29 cellular contexts compared by ENCODE assay signal in the genomic region with DNA sequence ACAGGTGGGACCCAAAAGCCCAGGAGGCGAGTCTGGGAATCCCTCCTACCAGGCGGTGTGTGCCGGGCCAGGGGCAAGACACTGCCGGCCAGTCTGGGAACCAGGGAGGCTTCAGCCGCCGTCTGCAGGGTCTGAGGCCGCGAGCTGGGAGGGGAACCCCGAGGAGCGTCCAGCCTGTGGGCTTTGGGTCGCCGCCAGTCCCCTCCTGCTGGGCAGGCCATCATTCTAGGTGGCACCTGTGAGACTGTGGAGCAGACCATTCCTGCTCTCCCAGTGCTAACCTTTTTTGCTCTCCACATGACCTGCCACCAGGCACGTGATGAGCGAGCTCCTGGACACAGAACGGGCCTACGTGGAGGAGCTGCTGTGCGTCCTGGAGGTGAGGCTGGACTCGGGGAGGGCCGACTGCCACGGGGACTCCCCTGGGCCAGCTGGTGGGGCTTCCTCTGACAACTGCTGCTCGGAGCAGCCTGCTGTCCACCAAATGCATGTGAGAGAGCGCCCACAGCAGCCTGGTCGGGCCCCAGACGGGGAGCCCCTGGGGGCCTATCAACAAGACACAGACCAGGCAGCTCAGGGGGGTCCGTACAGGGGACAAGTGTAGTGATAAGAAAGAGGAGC. TPM values are rescaled to one million over a fixed set of nuclear protein-coding genes. Genes with fewer than 3 reads are reported as not detected.
DNase-seq lines count a peak whose midpoint lies in the region; ATAC-seq lines count a peak whose summit lies in the region.
"Had no signal": no experiment of that assay in that cellular context is flagged by ENCODE, and none has a peak within 500 bp of the region (broad histone marks: within the 10 kb centered on the region; RNA-seq: fewer than 3 reads in every experiment).

No MANE protein-coding gene starts in this region.

- no peak overlapping the region for H3K27ac ChIP-seq in right cardiac atrium (ENCODE audit: low read length)
- peak overlapping the region; percentile 67 for H3K27ac ChIP-seq in substantia nigra (ENCODE audit: low read depth, low read length, poor library complexity, severe bottlenecking)
- H3K27ac ChIP-seq: BLaER1, GM23248, Peyer's patch, SJCRH30 had no signal

- no peaks in the 10 kb centered on the region for H3K27me3 ChIP-seq in right cardiac atrium (ENCODE audit: control insufficient read depth, insufficient read depth)
- H3K27me3 ChIP-seq: BLaER1, Peyer's patch, SJCRH30 had no signal

- no peaks in the 10 kb centered on the region for H3K9me3 Mint-ChIP-seq in activated T-cell treated with anti-CD3 and anti-CD28 coated beads, Interleukin-2, amount 50 U/mL, for 72 hours
- H3K9me3 Mint-ChIP-seq: CD4-positive, CD25-positive, alpha-beta regulatory T cell; HFFc6; IgD-negative memory B cell had no signal

- WGBS in right cardiac atrium, result 76% methylated on average over 25 of the region's 25 CpGs

- H3K4me3 ChIP-seq in right cardiac atrium (ENCODE audit: low read length), result no peak overlapping the region
- H3K4me3 ChIP-seq: BLaER1, GM23248, HAP-1, Peyer's patch, SJCRH30 had no signal

- no peaks in the 10 kb centered on the region for H3K36me3 Mint-ChIP-seq in activated T-cell treated with anti-CD3 and anti-CD28 coated beads, Interleukin-2, amount 50 U/mL, for 72 hours (ENCODE audit: insufficient read depth in 2 of 2)
- H3K36me3 Mint-ChIP-seq: IgD-negative memory B cell had no signal

- no peak overlapping the region for H3K4me3 Mint-ChIP-seq in activated T-cell treated with anti-CD3 and anti-CD28 coated beads, Interleukin-2, amount 50 U/mL, for 72 hours
- H3K4me3 Mint-ChIP-seq: CD4-positive, CD25-positive, alpha-beta regulatory T cell; HFFc6; IgD-negative memory B cell had no signal

- H3K4me1 Mint-ChIP-seq in activated T-cell treated with anti-CD3 and anti-CD28 coated beads, Interleukin-2, amount 50 U/mL, for 72 hours (ENCODE audit: low read depth), result no peaks in the 10 kb centered on the region
- H3K4me1 Mint-ChIP-seq: CD4-positive, CD25-positive, alpha-beta regulatory T cell; IgD-negative memory B cell had no signal

- no peak overlapping the region for H3K27ac Mint-ChIP-seq in activated T-cell treated with anti-CD3 and anti-CD28 coated beads, Interleukin-2, amount 50 U/mL, for 72 hours
- H3K27ac Mint-ChIP-seq: CD4-positive, CD25-positive, alpha-beta regulatory T cell; HFFc6; IgD-negative memory B cell had no signal

- intact Hi-C loops in Right ventricle myocardium superior (cut with DNase I), result no loop called here
- intact Hi-C loops in left cardiac atrium (cut with DNase I), result no loop called here
- intact Hi-C loops in right cardiac atrium (cut with DNase I), result no loop called here

- peaks cover 2% of the 10 kb centered on the region for H3K4me1 ChIP-seq in right cardiac atrium (ENCODE audit: control insufficient read depth, insufficient read depth, low read length)
- H3K4me1 ChIP-seq: Peyer's patch, SJCRH30 had no signal

- no peaks in the 10 kb centered on the region for H3K27me3 Mint-ChIP-seq in activated T-cell treated with anti-CD3 and anti-CD28 coated beads, Interleukin-2, amount 50 U/mL, for 72 hours (ENCODE audit: low read depth)
- H3K27me3 Mint-ChIP-seq: CD4-positive, CD25-positive, alpha-beta regulatory T cell; IgD-negative memory B cell had no signal

- no peaks in the 10 kb centered on the region for H3K9me3 ChIP-seq in right cardiac atrium (ENCODE audit: control insufficient read depth, low read length)
- H3K9me3 ChIP-seq: BLaER1, HAP-1, Peyer's patch, SJCRH30 had no signal

- no peak for ATAC-seq in Right ventricle myocardium superior (ENCODE audit: poor library complexity)
- ATAC-seq in left cardiac atrium, result no peak
- ATAC-seq in right cardiac atrium, result no peak
- no peak for ATAC-seq in HG02588 (IDR thresholded peaks at IDR 0.05; ENCODE audit: unreplicated experiment)
- ATAC-seq in activated T-cell treated with anti-CD3 and anti-CD28 coated beads, Interleukin-2, amount 50 U/mL, for 72 hours (replicated peaks in 1 of 2), result no peak
- no peak for ATAC-seq in HG02798 (IDR thresholded peaks at IDR 0.05; ENCODE audit: poor library complexity, unreplicated experiment)

- peak; percentile 32 for DNase-seq in Right ventricle myocardium superior
- DNase-seq in left cardiac atrium, result no peak
- DNase-seq in SK-N-DZ (ENCODE audit: low spot score), result peak; percentile 61
- DNase-seq in right cardiac atrium, result peak; percentile 9 to 53 (median 46)
- DNase-seq in substantia nigra (lab: John Stamatoyannopoulos, UW), result no peak
- no peak for DNase-seq in activated T-cell treated with anti-CD3 and anti-CD28 coated beads, Interleukin-2, amount 50 U/mL, for 72 hours
- DNase-seq: CD4-positive, CD25-positive, alpha-beta regulatory T cell; DMS153; DND-41; GM23248; HFFc6; NCI-H1092 treated with DMSO at 0.1 percent for 48 hours; NCI-H1436; NCI-H187; NCI-H2081 treated with DMSO at 0.1 percent for 48 hours; NCI-H2171; NCI-H226; NCI-H510A; NCI-H69; Peyer's patch; SJCRH30 had no signal

RNA-seq across cellular contexts. Expression of gene F7, which starts 24.6 kb away (rescaled TPM):
- total RNA-seq in Right ventricle myocardium superior (0.08 TPM), left cardiac atrium (under 1 TPM; 0.16 to 0.29 TPM), right cardiac atrium (under 1 TPM; 0.24 to 0.64 (median 0.37) TPM)
- 0.39 TPM in 1 of 2 replicates, not detected in the other for polyA plus RNA-seq in SK-N-DZ (2014; cell fraction: cytosol; rRNA removed)
- polyA plus RNA-seq in SK-N-DZ (2014; cell fraction: nucleus; rRNA removed), result 0.07 and 0.43 TPM in 2 replicates
- not detected for polyA plus RNA-seq in right cardiac atrium
- not detected for total RNA-seq in activated T-cell treated with anti-CD3 and anti-CD28 coated beads, Interleukin-2, amount 50 U/mL, for 72 hours
- total RNA-seq: A172; CD4-positive, CD25-positive, alpha-beta regulatory T cell; GM23248; HFFc6; M059J; OCI-LY7; SJCRH30 had no signal
- polyA plus RNA-seq: CD4-positive, CD25-positive, alpha-beta regulatory T cell; GM23248; IgD-negative memory B cell had no signal

RNA-seq across cellular contexts. Expression of gene F10, which starts 41.6 kb away (rescaled TPM):
- 4.5 TPM for total RNA-seq in Right ventricle myocardium superior
- 10 to 100 TPM; 17.5 to 19.6 TPM for total RNA-seq in left cardiac atrium
- 0.47 and 0.54 TPM in 2 replicates for polyA plus RNA-seq in SK-N-DZ (2014; cell fraction: cytosol; rRNA removed)
- 0.13 TPM in 1 of 2 replicates, not detected in the other for polyA plus RNA-seq in SK-N-DZ (2014; cell fraction: nucleus; rRNA removed)
- 10 to 100 TPM; 29.8 to 40.2 (median 34.4) TPM for total RNA-seq in right cardiac atrium
- 44.9 TPM for polyA plus RNA-seq in right cardiac atrium
- not detected for total RNA-seq in activated T-cell treated with anti-CD3 and anti-CD28 coated beads, Interleukin-2, amount 50 U/mL, for 72 hours
- total RNA-seq: CD4-positive, CD25-positive, alpha-beta regulatory T cell; OCI-LY7 had no signal
- polyA plus RNA-seq: IgD-negative memory B cell had no signal

Comparison
In these comparisons a context has a peak if more than half of its experiments do, and no peak if none do; other contexts are left out.
1. DNase-seq: peak in Right ventricle myocardium superior (single experiment), SK-N-DZ (single experiment) and right cardiac atrium (3 of 3); none in left cardiac atrium (single experiment), substantia nigra (0 of 49) and activated T-cell treated with anti-CD3 and anti-CD28 coated beads, Interleukin-2, amount 50 U/mL, for 72 hours (0 of 2).